ENCODE assay signal across 32 cellular contexts in the genomic region with DNA sequence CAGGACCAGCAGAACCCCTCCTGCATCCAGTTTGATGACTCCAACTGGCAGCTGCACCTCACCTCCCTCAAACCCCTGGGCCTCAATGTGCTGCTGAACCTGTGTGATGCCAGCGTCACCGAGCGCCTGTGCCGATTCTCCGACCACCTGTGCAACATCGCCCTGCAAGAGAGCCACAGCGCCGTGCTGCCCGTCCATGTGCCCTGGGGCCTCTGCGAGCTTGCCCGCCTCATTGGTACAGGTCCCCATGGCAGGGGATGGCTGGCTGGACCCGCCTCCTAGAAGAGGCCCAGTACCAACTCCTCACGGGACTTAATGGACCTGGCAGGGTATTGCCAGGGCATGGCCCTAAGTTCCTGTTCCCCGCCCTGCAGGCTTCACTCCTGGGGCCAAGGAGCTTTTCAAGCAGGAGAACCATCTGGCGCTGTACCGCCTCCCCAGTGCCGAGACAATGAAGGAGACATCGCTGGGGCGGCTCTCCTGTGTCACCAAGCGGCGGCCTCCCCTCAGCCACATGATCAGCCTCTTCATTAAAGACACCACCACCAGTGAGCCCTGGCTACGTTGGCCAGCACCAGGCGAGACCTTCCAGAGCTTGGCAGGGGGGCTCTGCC.
"Had no signal": no experiment of that assay in that cellular context is flagged by ENCODE, and none has a peak within 500 bp of the region (broad histone marks: within the 10 kb centered on the region; RNA-seq: fewer than 3 reads in every experiment).

No MANE protein-coding gene starts in this region.

- H3K27me3 Mint-ChIP-seq: activated CD8-positive, alpha-beta memory T cell treated with anti-CD3 and anti-CD28 coated beads, Interleukin-2, amount 10 ng/mL, durations not matched to agents 7 days and 5 days; activated naive CD4-positive, alpha-beta T cell treated with anti-CD3 and anti-CD28 coated beads, Interleukin-2, amount 50 U/mL, for 24 hours; activated naive CD8-positive, alpha-beta T cell treated with anti-CD3 and anti-CD28 coated beads, Interleukin-2, amount 50 U/mL, for 24 hours; memory B cell; naive thymus-derived CD4-positive, alpha-beta T cell; stimulated activated memory B cell treated with anti-CD40 and anti-IgM and Interleukin-4, amounts not matched to agents 10 μg/mL and 1 μg/mL and 100 μg/mL, for 72 hours; T-helper 17 cell had no signal

- H3K27ac ChIP-seq: colonic mucosa, heart left ventricle, pancreas, prostate gland, sigmoid colon, stomach, thyroid gland had no signal

- H3K4me1 Mint-ChIP-seq: WTC11 had no signal

- H3K4me1 ChIP-seq: prostate gland had no signal

- H3K4me3 ChIP-seq: colonic mucosa, heart left ventricle, pancreas, prostate gland, sigmoid colon, stomach, thyroid gland, upper lobe of left lung had no signal

- H3K9me3 Mint-ChIP-seq: activated naive CD4-positive, alpha-beta T cell treated with anti-CD3 and anti-CD28 coated beads, Interleukin-2, amount 50 U/mL, for 24 hours; activated naive CD8-positive, alpha-beta T cell treated with anti-CD3 and anti-CD28 coated beads, Interleukin-2, amount 50 U/mL, for 24 hours; activated T-helper 2 cell treated with anti-CD3 and anti-CD28 coated beads, Interferon-gamma antibody, Interleukin-2, Interleukin-4, amounts not matched to agents 10 μg/mL and 5 μg/mL and 100 μg/mL, durations not matched to agents 14 hours and 24 hours and 36 hours; memory B cell; naive thymus-derived CD4-positive, alpha-beta T cell; stimulated activated memory B cell treated with anti-CD40 and anti-IgM and Interleukin-4, amounts not matched to agents 10 μg/mL and 1 μg/mL and 100 μg/mL, for 72 hours; WTC11 had no signal

- H3K4me3 Mint-ChIP-seq: activated CD8-positive, alpha-beta memory T cell treated with anti-CD3 and anti-CD28 coated beads, Interleukin-2, amount 10 ng/mL, durations not matched to agents 7 days and 5 days; activated CD8-positive, alpha-beta T cell treated with anti-CD3 and anti-CD28 coated beads, Interleukin-2, amount 10 ng/mL, durations not matched to agents 7 days and 5 days; activated naive CD4-positive, alpha-beta T cell treated with anti-CD3 and anti-CD28 coated beads, Interleukin-2, amount 50 U/mL, for 24 hours; activated naive CD8-positive, alpha-beta T cell treated with anti-CD3 and anti-CD28 coated beads, Interleukin-2, amount 50 U/mL, for 24 hours; memory B cell; naive thymus-derived CD4-positive, alpha-beta T cell; stimulated activated memory B cell treated with anti-CD40 and anti-IgM and Interleukin-4, amounts not matched to agents 10 μg/mL and 1 μg/mL and 100 μg/mL, for 72 hours; T-helper 17 cell; WTC11 had no signal

- DNase-seq: activated CD4-positive, alpha-beta T cell treated with anti-CD3 and anti-CD28 coated beads for 1 hour; activated CD4-positive, alpha-beta T cell treated with anti-CD3 and anti-CD28 coated beads, Interleukin-2, amount 50 U/mL, for 1 hour; activated CD8-positive, alpha-beta memory T cell treated with anti-CD3 and anti-CD28 coated beads, Interleukin-2, amount 10 ng/mL, durations not matched to agents 7 days and 5 days; activated CD8-positive, alpha-beta T cell treated with anti-CD3 and anti-CD28 coated beads, Interleukin-2, amount 10 ng/mL, durations not matched to agents 7 days and 5 days; activated naive CD8-positive, alpha-beta T cell treated with anti-CD3 and anti-CD28 coated beads, Interleukin-2, amount 50 U/mL, for 24 hours; activated T-cell treated with anti-CD3 and anti-CD28 coated beads, Interleukin-2, amount 50 U/mL, for 48 hours; amygdala; central memory CD4-positive, alpha-beta T cell; colonic mucosa; effector memory CD4-positive, alpha-beta T cell; heart left ventricle; midbrain; naive thymus-derived CD4-positive, alpha-beta T cell; nucleus accumbens; retina; sigmoid colon; small intestine; stimulated activated CD4-positive, alpha-beta T cell treated with anti-CD3 and anti-CD28 coated beads, Interleukin-1b, Interleukin-23, amount 100 ng/mL, for 48 hours; stimulated activated CD4-positive, alpha-beta T cell treated with anti-CD3 and anti-CD28 coated beads, Interleukin-4, amount 100 ng/mL, for 4 hours; stimulated activated CD8-positive, alpha-beta memory T cell treated with anti-CD3 and anti-CD28 coated beads, Interleukin-4, amount 100 ng/mL, for 48 hours; stomach; T-helper 17 cell; T1000; thyroid gland had no signal

- ATAC-seq: activated CD8-positive, alpha-beta memory T cell treated with anti-CD3 and anti-CD28 coated beads, Interleukin-2, amount 10 ng/mL, durations not matched to agents 7 days and 5 days; activated CD8-positive, alpha-beta T cell treated with anti-CD3 and anti-CD28 coated beads, Interleukin-2, amount 10 ng/mL, durations not matched to agents 7 days and 5 days; activated naive CD8-positive, alpha-beta T cell treated with anti-CD3 and anti-CD28 coated beads, Interleukin-2, amount 50 U/mL, for 24 hours; heart left ventricle; naive thymus-derived CD4-positive, alpha-beta T cell; pancreas; stimulated activated memory B cell treated with anti-CD40 and anti-IgM and Interleukin-4, amounts not matched to agents 10 μg/mL and 1 μg/mL and 100 μg/mL, for 72 hours; T-helper 17 cell; WTC11 had no signal

- FAIRE-seq: pancreas, small intestine had no signal

- H3K27me3 ChIP-seq: colonic mucosa, heart left ventricle, pancreas, sigmoid colon, stomach, thyroid gland, upper lobe of left lung had no signal

- H3K9me3 ChIP-seq: colonic mucosa, heart left ventricle, pancreas, prostate gland, sigmoid colon, stomach, thyroid gland, upper lobe of left lung had no signal

- H3K36me3 ChIP-seq: colonic mucosa had no signal

- H3K27ac Mint-ChIP-seq: activated CD8-positive, alpha-beta memory T cell treated with anti-CD3 and anti-CD28 coated beads, Interleukin-2, amount 10 ng/mL, durations not matched to agents 7 days and 5 days; activated CD8-positive, alpha-beta T cell treated with anti-CD3 and anti-CD28 coated beads, Interleukin-2, amount 10 ng/mL, durations not matched to agents 7 days and 5 days; activated naive CD4-positive, alpha-beta T cell treated with anti-CD3 and anti-CD28 coated beads, Interleukin-2, amount 50 U/mL, for 24 hours; activated naive CD8-positive, alpha-beta T cell treated with anti-CD3 and anti-CD28 coated beads, Interleukin-2, amount 50 U/mL, for 24 hours; activated T-helper 2 cell treated with anti-CD3 and anti-CD28 coated beads, Interferon-gamma antibody, Interleukin-2, Interleukin-4, amounts not matched to agents 10 μg/mL and 5 μg/mL and 100 μg/mL, durations not matched to agents 14 hours and 24 hours and 36 hours; memory B cell; stimulated activated memory B cell treated with anti-CD40 and anti-IgM and Interleukin-4, amounts not matched to agents 10 μg/mL and 1 μg/mL and 100 μg/mL, for 72 hours; T-helper 17 cell; WTC11 had no signal
